Comparison of ENCODE assay signal across 1 cellular context in the genomic region with DNA sequence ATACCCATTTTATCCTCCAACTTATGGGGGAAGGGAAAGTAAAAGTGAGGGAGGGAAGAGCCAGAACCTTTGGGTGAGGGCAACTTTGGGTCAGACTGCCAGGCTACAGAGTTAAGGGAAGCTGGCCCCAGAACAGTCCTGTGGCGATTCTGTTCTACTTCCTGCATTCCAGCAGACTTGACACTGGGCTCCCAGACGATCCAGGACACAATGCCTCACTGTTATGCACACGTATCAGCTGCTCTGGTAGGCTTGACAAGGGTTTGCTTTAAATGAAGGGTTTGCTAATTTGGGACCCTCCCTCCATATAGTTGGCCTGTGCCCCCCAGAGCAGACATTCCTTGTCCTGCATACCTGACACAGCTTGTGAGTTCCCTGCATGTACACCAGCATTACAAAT.
TF ChIP-seq lines count a peak whose summit lies in the region.

No MANE protein-coding gene starts in this region.

TF ChIP-seq in GM12878, 131 proteins besides CTCF, POLR2A, EP300 and RAD21:
- TF ChIP-seq NR2F1 (conservative IDR thresholded peaks at IDR 0.05), result no peak
- TF ChIP-seq ZSCAN29 (IDR thresholded peaks at IDR 0.05), result no peak
- TF ChIP-seq CBFB (IDR thresholded peaks at IDR 0.05; ENCODE audit: low read depth), result no peak
- TF ChIP-seq JUNB (IDR thresholded peaks at IDR 0.05), result no peak
- TF ChIP-seq TCF7 (IDR thresholded peaks at IDR 0.05; ENCODE audit: borderline replicate concordance), result no peak
- TF ChIP-seq MYC (IDR thresholded peaks at IDR 0.05; ENCODE audit: insufficient read depth, insufficient read length, insufficient replicate concordance, low read length, severe bottlenecking), result no peak
